ENCODE assay signal across 8 cellular contexts in genomic region chr22:37747715-37748100, GRCh38. TPM values are rescaled to one million over a fixed set of nuclear protein-coding genes. Genes with fewer than 3 reads are reported as not detected.
DNase-seq lines count a peak whose midpoint lies in the region; ATAC-seq, FAIRE-seq and TF ChIP-seq lines count a peak whose summit lies in the region.

No MANE protein-coding gene starts in this region.

- H2BK120ac ChIP-seq in mesendoderm (ENCODE audit: low read depth, low read length) = no peak overlapping the region

- H4K5ac ChIP-seq in mesendoderm (ENCODE audit: low read length) = no peak overlapping the region

- POLR2A ChIA-PET in GM12878 (lab: Charles Lee) = interaction anchor here (0.5 kb wide), 2 partner anchors 42 to 149 kb away, joined by 3 read pairs; no protein-coding TSS in a partner anchor

- H3K4me3 ChIP-seq in GM12878 (peak overlapping the region; percentile 96), mesendoderm (ENCODE audit: low read length) (no peak overlapping the region)

- no peak overlapping the region for H3K4ac ChIP-seq in mesendoderm (ENCODE audit: low read depth, low read length)

- peak overlapping the region; percentile 40 for H3K56ac ChIP-seq in mesendoderm (ENCODE audit: low read length)

- no peak overlapping the region for H3K18ac ChIP-seq in mesendoderm (ENCODE audit: low read length)

- no peak for ATAC-seq in activated naive CD4-positive, alpha-beta T cell treated with anti-CD3 and anti-CD28 coated beads, Interleukin-2, amount 50 U/mL, for 72 hours
- ATAC-seq in GM12878 (no peak), HG02798 (IDR thresholded peaks at IDR 0.05; ENCODE audit: poor library complexity, unreplicated experiment) (no peak)

- H3K36me3 Mint-ChIP-seq in activated naive CD4-positive, alpha-beta T cell treated with anti-CD3 and anti-CD28 coated beads, Interleukin-2, amount 50 U/mL, for 24 hours = no peaks in the 10 kb centered on the region
- no peaks in the 10 kb centered on the region for H3K36me3 Mint-ChIP-seq in activated naive CD4-positive, alpha-beta T cell treated with anti-CD3 and anti-CD28 coated beads, Interleukin-2, amount 50 U/mL, for 72 hours
- H3K36me3 Mint-ChIP-seq in type B pancreatic cell = no peaks in the 10 kb centered on the region

- no peak overlapping the region for H2AK5ac ChIP-seq in mesendoderm (ENCODE audit: low read length)

- no TSS peak for BruUV-seq in GM12878 (replicated peaks; lab: Mats Ljungman, UMichigan)

- no peak overlapping the region for H3K27ac Mint-ChIP-seq in activated naive CD4-positive, alpha-beta T cell treated with anti-CD3 and anti-CD28 coated beads, Interleukin-2, amount 50 U/mL, for 24 hours
- peak overlapping the region in 1 of 2 donors; percentile 16 for H3K27ac Mint-ChIP-seq in activated naive CD4-positive, alpha-beta T cell treated with anti-CD3 and anti-CD28 coated beads, Interleukin-2, amount 50 U/mL, for 72 hours
- peak overlapping the region; percentile 89 for H3K27ac Mint-ChIP-seq in type B pancreatic cell

- no peak for DNase-seq in activated naive CD4-positive, alpha-beta T cell treated with anti-CD3 and anti-CD28 coated beads, Interleukin-2, amount 50 U/mL, for 72 hours (ENCODE audit: low spot score in 2 of 2)
- DNase-seq in GM12878 (ENCODE audit: low read depth, low spot score) = no peak
- no peak for DNase-seq in mesendoderm
- DNase-seq in type B pancreatic cell (ENCODE audit: extremely low spot score, unreplicated experiment) = no peak
- DNase-seq in hepatic stellate cell (ENCODE audit: low spot score) = no peak
- DNase-seq in NCI-H1092 treated with DMSO at 0.1 percent for 48 hours (lab: John Stamatoyannopoulos, UW) = no peak

- H3K79me1 ChIP-seq in mesendoderm (ENCODE audit: low read length) = peaks cover 12% of the 10 kb centered on the region

- no peaks in the 10 kb centered on the region for H3K27me3 Mint-ChIP-seq in activated naive CD4-positive, alpha-beta T cell treated with anti-CD3 and anti-CD28 coated beads, Interleukin-2, amount 50 U/mL, for 24 hours
- no peaks in the 10 kb centered on the region for H3K27me3 Mint-ChIP-seq in type B pancreatic cell

- SMC1A ChIA-PET in GM12878 (lab: Charles Lee; ENCODE audit: uncharacterized antibody, unreplicated experiment) = no interaction called here

- H3K27ac ChIP-seq in GM12878 (ENCODE audit: control insufficient read depth, insufficient read depth) (no peak overlapping the region), mesendoderm (ENCODE audit: low read depth, low read length) (no peak overlapping the region)

- peaks cover 12% of the 10 kb centered on the region for H3K4me1 Mint-ChIP-seq in activated naive CD4-positive, alpha-beta T cell treated with anti-CD3 and anti-CD28 coated beads, Interleukin-2, amount 50 U/mL, for 24 hours
- H3K4me1 Mint-ChIP-seq in type B pancreatic cell (ENCODE audit: unreplicated experiment) = peaks cover 39% of the 10 kb centered on the region

- H3K36me3 ChIP-seq in GM12878 (ENCODE audit: control insufficient read depth in 2 of 2, insufficient read depth in 2 of 2, low read length in 1 of 2) (no peaks in the 10 kb centered on the region; a peak in 2 of 4 replicates), mesendoderm (ENCODE audit: control insufficient read depth, insufficient read depth, low read length) (no peaks in the 10 kb centered on the region)

- H3K4me2 ChIP-seq in GM12878 (ENCODE audit: control insufficient read depth, insufficient read depth) = peak overlapping the region; percentile 80
- no peak overlapping the region for H3K4me2 ChIP-seq in mesendoderm (ENCODE audit: low read length)

- no peak overlapping the region for H3K23ac ChIP-seq in mesendoderm (ENCODE audit: low read length)

- TF ChIP-seq POLR2A in GM12878 (IDR thresholded peaks at IDR 0.05; ENCODE audit: low read depth, low read length) = no peak

- peak overlapping the region; percentile 30 for H3K4me3 Mint-ChIP-seq in activated naive CD4-positive, alpha-beta T cell treated with anti-CD3 and anti-CD28 coated beads, Interleukin-2, amount 50 U/mL, for 24 hours
- H3K4me3 Mint-ChIP-seq in type B pancreatic cell = peak overlapping the region; percentile 89

- H3K9ac ChIP-seq in GM12878 (ENCODE audit: control insufficient read depth, insufficient read depth, low read length) = peak overlapping the region; percentile 29; the same call in 1 of the 2 replicates
- peak overlapping the region; percentile 9 for H3K9ac ChIP-seq in mesendoderm (ENCODE audit: low read length)

- intact Hi-C loops in GM12878 (cut with micrococcal nuclease; ENCODE audit: unreplicated experiment) = no loop called here

- WGBS in GM12878 (ENCODE audit: insufficient coverage, insufficient replicate concordance, low lambda C conversion rate, missing lambda C conversion rate) = 82% methylated on average over 8 of the region's 8 CpGs
- no CpG with 5 or more reads among the region's 8 CpGs for WGBS in mesendoderm (ENCODE audit: extremely low coverage, insufficient coverage, low lambda C conversion rate)

- H2BK15ac ChIP-seq in mesendoderm (replicated peaks; ENCODE audit: low read depth) = no peak overlapping the region

- no peaks in the 10 kb centered on the region for H3K27me3 ChIP-seq in GM12878 (replicated peaks in 1 of 2; ENCODE audit: control insufficient read depth in 2 of 2, insufficient read depth in 2 of 2, low read length in 1 of 2)
- no peaks in the 10 kb centered on the region for H3K27me3 ChIP-seq in mesendoderm (ENCODE audit: insufficient read depth, low read length, poor library complexity)

- no peak overlapping the region for H4K8ac ChIP-seq in mesendoderm (ENCODE audit: low read depth, low read length)

- H4K20me1 ChIP-seq in GM12878 (ENCODE audit: control insufficient read depth, insufficient read depth) = no peaks in the 10 kb centered on the region; the same call in 1 of the 2 replicates

- RAD21 ChIA-PET in GM12878 (lab: Charles Lee; ENCODE audit: unreplicated experiment) = interaction anchor here (0.7 kb wide), 1 partner anchor 140 kb away, joined by 3 read pairs; no protein-coding TSS in a partner anchor

- no peak overlapping the region for H2BK5ac ChIP-seq in mesendoderm (ENCODE audit: low read length)

- no peaks in the 10 kb centered on the region for H3K9me3 ChIP-seq in GM12878 (replicated peaks; ENCODE audit: control insufficient read depth, insufficient read depth, low read length)

- no peak for FAIRE-seq in GM12878 (lab: Jason Lieb, UNC)

- TF ChIP-seq RAD21 in GM12878 (IDR thresholded peaks at IDR 0.05; ENCODE audit: insufficient read depth, low read depth, low read length) = no peak

- in situ Hi-C loops in GM12878 (cut with MboI) = no loop called here

- TF ChIP-seq CTCF in GM12878 (IDR thresholded peaks at IDR 0.05 in 2 of 3, conservative IDR thresholded peaks at IDR 0.05 in 1 of 3; ENCODE audit: control insufficient read depth in 2 of 3, extremely low read depth in 1 of 3, insufficient read depth in 1 of 3, low read depth in 3 of 3, low read length in 3 of 3) = no peak
- no peak for TF ChIP-seq CTCF in type B pancreatic cell (conservative IDR thresholded peaks at IDR 0.05)

- H3K79me2 ChIP-seq in GM12878 (ENCODE audit: control insufficient read depth, insufficient read depth, low read length) = peaks cover 24% of the 10 kb centered on the region
- H3K79me2 ChIP-seq in mesendoderm (ENCODE audit: control insufficient read depth, insufficient read depth, low read length) = peaks cover 4% of the 10 kb centered on the region

- TF ChIP-seq EP300 in GM12878 (IDR thresholded peaks at IDR 0.05; ENCODE audit: borderline replicate concordance in 1 of 2, control insufficient read depth in 1 of 2, low read depth in 2 of 2, low read length in 2 of 2) = no peak

- H3K9me3 Mint-ChIP-seq in activated naive CD4-positive, alpha-beta T cell treated with anti-CD3 and anti-CD28 coated beads, Interleukin-2, amount 50 U/mL, for 24 hours = no peaks in the 10 kb centered on the region
- no peaks in the 10 kb centered on the region for H3K9me3 Mint-ChIP-seq in activated naive CD4-positive, alpha-beta T cell treated with anti-CD3 and anti-CD28 coated beads, Interleukin-2, amount 50 U/mL, for 72 hours
- no peaks in the 10 kb centered on the region for H3K9me3 Mint-ChIP-seq in type B pancreatic cell

- H2AFZ ChIP-seq in GM12878 (ENCODE audit: control insufficient read depth, low read depth, low read length) = no peak overlapping the region

- CTCF ChIA-PET in GM12878 (lab: Yijun Ruan, JAX) = no interaction called here

- H3K4me1 ChIP-seq in GM12878 (ENCODE audit: control insufficient read depth, insufficient read depth, low read length) (peaks cover 9% of the 10 kb centered on the region), mesendoderm (ENCODE audit: control insufficient read depth, low read depth, low read length) (peaks cover 15% of the 10 kb centered on the region)

TF ChIP-seq in GM12878, 131 proteins besides CTCF, POLR2A, EP300 and RAD21 (continues in another document):
- TF ChIP-seq ZSCAN29 (IDR thresholded peaks at IDR 0.05) (no peak), EED (IDR thresholded peaks at IDR 0.05; ENCODE audit: low read depth) (no peak), CBX5 (IDR thresholded peaks at IDR 0.05; ENCODE audit: low read depth) (no peak), NFYA (IDR thresholded peaks at IDR 0.05; ENCODE audit: borderline replicate concordance, low read depth, low read length) (no peak), ZNF622 (IDR thresholded peaks at IDR 0.05) (no peak), NR2C1 (IDR thresholded peaks at IDR 0.05) (no peak), CBFB (IDR thresholded peaks at IDR 0.05; ENCODE audit: low read depth) (no peak)

RNA-seq across cellular contexts. Expression of gene TRIOBP, which starts 50.9 kb away (rescaled TPM):
- 10 to 100 TPM; 17.4 to 26.0 TPM for total RNA-seq in activated naive CD4-positive, alpha-beta T cell treated with anti-CD3 and anti-CD28 coated beads, Interleukin-2, amount 50 U/mL, for 72 hours
- 25.1 and 25.6 TPM in 2 replicates for total RNA-seq in GM12878 (2013; cell fraction: nucleolus; rRNA removed)
- total RNA-seq in GM12878 (2014; rRNA removed) = 18.0 and 21.0 TPM in 2 replicates
- total RNA-seq in GM12878 (2014; rRNA removed; fragmentation: Illumina TruSeq; extraction: Trizol) = 9.6 and 10.7 TPM in 2 replicates
- total RNA-seq in GM12878 (2021) = 20.5 and 23.6 TPM in 2 replicates
- 4.2 TPM for polyA plus RNA-seq in GM12878 (2011; ENCODE audit: low read depth)
- 6.7 and 10.6 TPM in 2 replicates for polyA plus RNA-seq in GM12878 (2011; rRNA removed)
- polyA plus RNA-seq in GM12878 (2011; cell fraction: cytosol; rRNA removed) = 17.0 and 19.4 TPM in 2 replicates
- 24.2 and 29.4 TPM in 2 replicates for polyA plus RNA-seq in GM12878 (2011; cell fraction: nucleus; rRNA removed)
- polyA plus RNA-seq in GM12878 (2012) = 13.8 and 16.5 TPM in 2 replicates
- 8.9 and 13.1 TPM in 2 replicates for polyA plus RNA-seq in GM12878 (2014; fragmentation: Illumina TruSeq; extraction: Trizol)
- polyA plus RNA-seq in GM12878 (2014; fragmentation: Nextera tagmentation; extraction: Ambion mirVana) = under 1 TPM; 0.21 to 0.53 TPM
- 19.5 and 20.1 TPM in 2 replicates for polyA plus RNA-seq in GM12878 (2014; rRNA removed)
- polyA plus RNA-seq in GM12878 (2016; fragmentation: Nextera tagmentation; extraction: Ambion mirVana) = 10 to 100 TPM in 1 of 2 experiments, 1 to 10 TPM in 1; 4.2 to 19.9 TPM
- 26.6 and 34.0 TPM in 2 replicates for polyA minus RNA-seq in GM12878 (2011; rRNA and poly(A)+ RNA removed)
- 7.7 and 7.8 TPM in 2 replicates for polyA minus RNA-seq in GM12878 (2011; cell fraction: cytosol; rRNA and poly(A)+ RNA removed)
- 12.5 and 21.6 TPM in 2 replicates for polyA minus RNA-seq in GM12878 (2011; cell fraction: nucleus; rRNA and poly(A)+ RNA removed)
- 23.7 TPM for polyA plus RNA-seq in mesendoderm (2013, experiment 1 of 2)
- 25.5 TPM for polyA plus RNA-seq in mesendoderm (2013, experiment 2 of 2)
- 42.9 and 47.0 TPM in 2 replicates for total RNA-seq in type B pancreatic cell (ENCODE audit: low replicate concordance)
